Comparison of ENCODE assay signal across 2 cellular contexts in genomic region chr15:25875551-25875950, GRCh38.
TF ChIP-seq lines count a peak whose summit lies in the region.

No MANE protein-coding gene starts in this region.

TF ChIP-seq in IMR-90, 13 proteins besides CTCF, POLR2A, EP300 and RAD21:
- TF ChIP-seq RFX5 (IDR thresholded peaks at IDR 0.05; ENCODE audit: low read depth, low read length) (no peak), BHLHE40 (IDR thresholded peaks at IDR 0.05; ENCODE audit: low read depth, low read length) (no peak), USF2 (IDR thresholded peaks at IDR 0.05; ENCODE audit: low read depth, low read length) (0 out of 2 replicates have a peak, but pooled peaks have one; percentile 14)

TF ChIP-seq in K562, 482 proteins besides CTCF, POLR2A, EP300 and RAD21:
- TF ChIP-seq ZNF586 (CRISPR knock-in tag; conservative IDR thresholded peaks at IDR 0.05) (no peak), TFE3 (CRISPR knock-in tag; IDR thresholded peaks at IDR 0.05) (peak; percentile 61), CEBPB (tag; IDR thresholded peaks at IDR 0.05) (no peak), FOXP1 (CRISPR knock-in tag; IDR thresholded peaks at IDR 0.05) (no peak)
